In genomic region chr11:2796091-2796490, GRCh38 we compare ENCODE assay signal across 20 cellular contexts.
A peak's percentile ranks its signal among the peaks of the same experiment; 100 is the strongest.
DNase-seq lines count a peak whose midpoint lies in the region; ATAC-seq and TF ChIP-seq lines count a peak whose summit lies in the region.
"Had no signal": no experiment of that assay in that cellular context is flagged by ENCODE, and none has a peak within 500 bp of the region (broad histone marks: within the 10 kb centered on the region; RNA-seq: fewer than 3 reads in every experiment).

No MANE protein-coding gene starts in this region.

- H3K27me3 Mint-ChIP-seq in progenitor cell of endocrine pancreas: peaks cover 27% of the 10 kb centered on the region
- H3K27me3 Mint-ChIP-seq: activated naive CD8-positive, alpha-beta T cell; IgD-negative memory B cell had no signal

- H3K4me1 Mint-ChIP-seq in progenitor cell of endocrine pancreas (ENCODE audit: low read depth): no peaks in the 10 kb centered on the region
- H3K4me1 Mint-ChIP-seq: IgD-negative memory B cell had no signal

- H3K9me3 ChIP-seq in BLaER1 treated with 17β-estradiol and CSF1 and Interleukin-3, amounts not matched to agents 10 nM and 100 nM (replicated peaks in 1 of 11): peaks cover 0 to 9% (median 0%) of the 10 kb centered on the region in 11 experiments; a peak in 4 of 22 replicates
- no peaks in the 10 kb centered on the region for H3K9me3 ChIP-seq in effector memory CD4-positive, alpha-beta T cell (ENCODE audit: control insufficient read depth, low read length)
- H3K9me3 ChIP-seq: vagina had no signal

- H3K27me3 ChIP-seq in BLaER1 treated with 17β-estradiol and CSF1 and Interleukin-3, amounts not matched to agents 10 nM and 100 nM: peaks cover 0 to 15% (median 15%) of the 10 kb centered on the region in 11 experiments; a peak in 18 of 22 replicates
- no peaks in the 10 kb centered on the region for H3K27me3 ChIP-seq in effector memory CD4-positive, alpha-beta T cell (replicated peaks; ENCODE audit: control insufficient read depth, insufficient read depth, low read length, poor library complexity, severe bottlenecking)
- H3K27me3 ChIP-seq: vagina had no signal

- peaks cover 3% of the 10 kb centered on the region for H3K36me3 Mint-ChIP-seq in progenitor cell of endocrine pancreas (ENCODE audit: insufficient read depth)

- no peaks in the 10 kb centered on the region for H3K36me3 ChIP-seq in BLaER1 treated with 17β-estradiol and CSF1 and Interleukin-3, amounts not matched to agents 10 nM and 100 nM
- H3K36me3 ChIP-seq in effector memory CD4-positive, alpha-beta T cell (ENCODE audit: control insufficient read depth, insufficient read depth, low read length): no peaks in the 10 kb centered on the region
- H3K36me3 ChIP-seq: vagina had no signal

- peak overlapping the region in 9 of 11 experiments; percentile 8 to 80 (median 44); a peak in 14 of 22 replicates for H3K4me2 ChIP-seq in BLaER1 treated with 17β-estradiol and CSF1 and Interleukin-3, amounts not matched to agents 10 nM and 100 nM

- H3K4me3 ChIP-seq in BLaER1 treated with 17β-estradiol and CSF1 and Interleukin-3, amounts not matched to agents 10 nM and 100 nM: no peak overlapping the region
- H3K4me3 ChIP-seq in effector memory CD4-positive, alpha-beta T cell (ENCODE audit: insufficient read depth, low read depth, low read length, poor library complexity, severe bottlenecking): no peak overlapping the region
- H3K4me3 ChIP-seq: vagina had no signal

- no peak overlapping the region for H3K27ac Mint-ChIP-seq in progenitor cell of endocrine pancreas
- H3K27ac Mint-ChIP-seq: activated naive CD8-positive, alpha-beta T cell; IgD-negative memory B cell had no signal

- DNase-seq in ecto neural progenitor cell (ENCODE audit: low spot score): peak; percentile 26
- peak; percentile 1 to 16 for DNase-seq in left colon
- DNase-seq in progenitor cell of endocrine pancreas (ENCODE audit: low spot score, unreplicated experiment): peak; percentile 5
- DNase-seq in NOMO-1 treated with DMSO at 0.1 percent for 48 hours (lab: John Stamatoyannopoulos, UW; ENCODE audit: unreplicated experiment): no peak
- DNase-seq in NCI-H1092 treated with DMSO at 0.1 percent for 48 hours (lab: John Stamatoyannopoulos, UW): no peak
- no peak for DNase-seq in effector memory CD4-positive, alpha-beta T cell
- DNase-seq: activated CD4-positive, alpha-beta T cell treated with anti-CD3 and anti-CD28 coated beads, Interleukin-2, amount 50 U/mL, for 48 hours; DMS 273 treated with DMSO at 0.1 percent for 48 hours; foreskin fibroblast; GOT3; MM.1S; NCI-H1694; NCI-H774; small intestine; stimulated activated CD4-positive, alpha-beta T cell treated with anti-CD3 and anti-CD28 coated beads, Interleukin-4, amount 100 ng/mL, for 24 hours had no signal

- no peak for TF ChIP-seq CTCF in progenitor cell of endocrine pancreas (IDR thresholded peaks at IDR 0.05; ENCODE audit: unreplicated experiment)

- H3K4me1 ChIP-seq in BLaER1 treated with 17β-estradiol and CSF1 and Interleukin-3, amounts not matched to agents 10 nM and 100 nM: peaks cover 32 to 79% (median 63%) of the 10 kb centered on the region in 10 experiments
- peaks cover 4% of the 10 kb centered on the region for H3K4me1 ChIP-seq in effector memory CD4-positive, alpha-beta T cell (ENCODE audit: control insufficient read depth, insufficient read depth, low read length, poor library complexity, severe bottlenecking)

- H3K9me3 Mint-ChIP-seq in progenitor cell of endocrine pancreas (ENCODE audit: low read depth): peaks cover 5% of the 10 kb centered on the region
- H3K9me3 Mint-ChIP-seq: IgD-negative memory B cell had no signal

- no peak overlapping the region for H3K27ac ChIP-seq in BLaER1 treated with 17β-estradiol and CSF1 and Interleukin-3, amounts not matched to agents 10 nM and 100 nM
- no peak overlapping the region for H3K27ac ChIP-seq in effector memory CD4-positive, alpha-beta T cell (ENCODE audit: insufficient read depth, low read length, poor library complexity, severe bottlenecking)
- H3K27ac ChIP-seq: vagina had no signal

- no peak overlapping the region for H3K9ac ChIP-seq in BLaER1 treated with 17β-estradiol and CSF1 and Interleukin-3, amounts not matched to agents 10 nM and 100 nM

- H3K4me3 Mint-ChIP-seq in progenitor cell of endocrine pancreas (ENCODE audit: low read depth): no peak overlapping the region
- H3K4me3 Mint-ChIP-seq: activated naive CD8-positive, alpha-beta T cell had no signal

- H4K20me1 ChIP-seq in BLaER1 treated with 17β-estradiol and CSF1 and Interleukin-3, amounts not matched to agents 10 nM and 100 nM: no peaks in the 10 kb centered on the region

- ATAC-seq in left colon (no peak), GM18861 (IDR thresholded peaks at IDR 0.05; ENCODE audit: unreplicated experiment) (no peak)

- intact Hi-C loops in left colon (cut with DNase I, micrococcal nuclease): no loop called here

Comparison
In these comparisons a context has a peak if more than half of its experiments do, and no peak if none do; other contexts are left out.
1. DNase-seq: peak in ecto neural progenitor cell (single experiment), left colon (2 of 2) and progenitor cell of endocrine pancreas (single experiment); none in NOMO-1 treated with DMSO at 0.1 percent for 48 hours (single experiment), NCI-H1092 treated with DMSO at 0.1 percent for 48 hours (single experiment) and effector memory CD4-positive, alpha-beta T cell (0 of 3).